ENCODE assay signal across 8 cellular contexts in genomic region chr11:130449246-130449990, GRCh38. TPM values are rescaled to one million over a fixed set of nuclear protein-coding genes. Genes with fewer than 3 reads are reported as not detected.
DNase-seq lines count a peak whose midpoint lies in the region; ATAC-seq and TF ChIP-seq lines count a peak whose summit lies in the region.

No MANE protein-coding gene starts in this region.

- no peaks in the 10 kb centered on the region for H3K79me1 ChIP-seq in trophoblast cell (ENCODE audit: low read length)

- no peak overlapping the region for H4K8ac ChIP-seq in trophoblast cell (ENCODE audit: low read depth, low read length)

- no peaks in the 10 kb centered on the region for H3K9me3 ChIP-seq in CD8-positive, alpha-beta memory T cell (ENCODE audit: low read length)
- H3K9me3 ChIP-seq in SJCRH30 (replicated peaks): no peaks in the 10 kb centered on the region
- H3K9me3 ChIP-seq in trophoblast cell (ENCODE audit: insufficient read depth, low read depth, low read length): peaks cover 8% of the 10 kb centered on the region

- H3K23ac ChIP-seq in trophoblast cell (ENCODE audit: low read length): no peak overlapping the region

- peaks cover 3% of the 10 kb centered on the region for H3K27me3 ChIP-seq in CD8-positive, alpha-beta memory T cell (ENCODE audit: insufficient read depth, low read length, poor library complexity, severe bottlenecking)
- H3K27me3 ChIP-seq in SJCRH30 (no peaks in the 10 kb centered on the region), foreskin keratinocyte (peaks cover 18% of the 10 kb centered on the region), trophoblast cell (ENCODE audit: insufficient read depth, low read length) (peaks cover 28% of the 10 kb centered on the region)

- H2BK12ac ChIP-seq in trophoblast cell (ENCODE audit: low read length): no peak overlapping the region

- no peak overlapping the region for H3K14ac ChIP-seq in trophoblast cell (ENCODE audit: low read length)

- no peaks in the 10 kb centered on the region for H3K9me3 Mint-ChIP-seq in CD8-positive, alpha-beta memory T cell

- H3K4me3 Mint-ChIP-seq in CD8-positive, alpha-beta memory T cell: peak overlapping the region in 6 of 7 donors; percentile 20 to 82 (median 47)

- no peak overlapping the region for H3K9ac ChIP-seq in trophoblast cell (ENCODE audit: low read length)

- H4K12ac ChIP-seq in trophoblast cell (ENCODE audit: low read depth, low read length): no peak overlapping the region

- ATAC-seq in foreskin keratinocyte (peak; percentile 1), HG03196 (IDR thresholded peaks at IDR 0.05; ENCODE audit: unreplicated experiment) (no peak), GM18868 (IDR thresholded peaks at IDR 0.05; ENCODE audit: unreplicated experiment) (no peak)

- H3K18ac ChIP-seq in trophoblast cell (ENCODE audit: low read length): no peak overlapping the region

- peak overlapping the region; percentile 73 for H3K4me2 ChIP-seq in trophoblast cell (ENCODE audit: low read length)

- H3K36me3 Mint-ChIP-seq in CD8-positive, alpha-beta memory T cell: no peaks in the 10 kb centered on the region

- H3K36me3 ChIP-seq in CD8-positive, alpha-beta memory T cell (ENCODE audit: insufficient read depth, low read length): no peaks in the 10 kb centered on the region
- H3K36me3 ChIP-seq in SJCRH30: no peaks in the 10 kb centered on the region
- no peaks in the 10 kb centered on the region for H3K36me3 ChIP-seq in trophoblast cell (ENCODE audit: control insufficient read depth in 1 of 2, insufficient read depth in 2 of 2, low read length in 2 of 2)

- WGBS in trophoblast cell (ENCODE audit: extremely low coverage, insufficient coverage, insufficient read length): no CpG with 5 or more reads among the region's 71 CpGs

- DNase-seq in CD8-positive, alpha-beta memory T cell: no peak
- DNase-seq in SJCRH30 (no peak), foreskin keratinocyte (no peak), trophoblast cell (no peak), KG1 (lab: John Stamatoyannopoulos, UW) (no peak)
- no peak for DNase-seq in activated CD4-positive, alpha-beta T cell treated with anti-CD3 and anti-CD28 coated beads for 48 hours

- no peak overlapping the region for H3K27ac Mint-ChIP-seq in CD8-positive, alpha-beta memory T cell

- no peak overlapping the region for H2AK5ac ChIP-seq in trophoblast cell (ENCODE audit: low read length)

- no peak overlapping the region for H3K4me3 ChIP-seq in CD8-positive, alpha-beta memory T cell (ENCODE audit: low read length)
- H3K4me3 ChIP-seq in SJCRH30 (peak overlapping the region; percentile 71), trophoblast cell (ENCODE audit: low read depth, low read length) (peak overlapping the region; percentile 4)

- no peaks in the 10 kb centered on the region for H3K79me2 ChIP-seq in trophoblast cell (ENCODE audit: control insufficient read depth, insufficient read depth, low read length, poor library complexity)

- peaks cover 29 to 44% of the 10 kb centered on the region in 2 donors for H3K27me3 Mint-ChIP-seq in CD8-positive, alpha-beta memory T cell

- no peak overlapping the region for H2BK120ac ChIP-seq in trophoblast cell (ENCODE audit: insufficient read depth, low read length, poor library complexity)

- POLR2A ChIA-PET in CD8-positive, alpha-beta memory T cell (lab: Charles Lee): no interaction called here

- H3K27ac ChIP-seq in CD8-positive, alpha-beta memory T cell (ENCODE audit: low read depth, low read length): no peak overlapping the region
- H3K27ac ChIP-seq in SJCRH30 (peak overlapping the region; percentile 43; the same call in 1 of the 2 replicates), foreskin keratinocyte (no peak overlapping the region), trophoblast cell (ENCODE audit: low read depth, low read length) (no peak overlapping the region)

- no peak overlapping the region for H2AFZ ChIP-seq in trophoblast cell (ENCODE audit: insufficient read depth, low read length, poor library complexity)

- no peak for TF ChIP-seq CTCF in foreskin keratinocyte (conservative IDR thresholded peaks at IDR 0.05)

- CTCF ChIA-PET in CD8-positive, alpha-beta memory T cell (lab: Charles Lee): interaction anchor here (1.3 kb wide), 1 partner anchor 413 kb away, joined by 3 read pairs; no protein-coding TSS in a partner anchor

- H3K4ac ChIP-seq in trophoblast cell (ENCODE audit: low read depth, low read length): no peak overlapping the region

- no peak overlapping the region for H4K91ac ChIP-seq in trophoblast cell (ENCODE audit: low read depth, low read length)

- H3K4me1 ChIP-seq in CD8-positive, alpha-beta memory T cell (ENCODE audit: insufficient read depth, low read length): no peaks in the 10 kb centered on the region
- H3K4me1 ChIP-seq in SJCRH30 (peaks cover 5% of the 10 kb centered on the region; the same call in 1 of the 2 replicates), foreskin keratinocyte (no peaks in the 10 kb centered on the region), trophoblast cell (ENCODE audit: control insufficient read depth in 1 of 2, insufficient read depth in 2 of 2, low read length in 2 of 2) (peaks cover 0 to 21% of the 10 kb centered on the region in 2 experiments)

- H3K4me1 Mint-ChIP-seq in CD8-positive, alpha-beta memory T cell: peaks cover 3 to 17% (median 5%) of the 10 kb centered on the region in 3 donors

- H2BK5ac ChIP-seq in trophoblast cell (ENCODE audit: low read depth, low read length, poor library complexity): no peak overlapping the region

RNA-seq across cellular contexts. Expression of gene ADAMTS15, which starts 1.0 kb away (rescaled TPM):
- not detected for total RNA-seq in CD8-positive, alpha-beta memory T cell
- not detected for polyA plus RNA-seq in CD8-positive, alpha-beta memory T cell
- 6.9 and 7.9 TPM in 2 replicates for total RNA-seq in SJCRH30 (2014; rRNA removed; shearing (Covaris generic))
- total RNA-seq in foreskin keratinocyte: 0.49 and 1.7 TPM in 2 replicates
- 0.25 and 0.75 TPM in 2 replicates for polyA plus RNA-seq in foreskin keratinocyte
- 0.15 and 0.18 TPM in 2 replicates for polyA plus RNA-seq in trophoblast cell (2013)

RNA-seq across cellular contexts. Expression of gene ADAMTS8, which starts 21.0 kb away (rescaled TPM):
- total RNA-seq in CD8-positive, alpha-beta memory T cell: not detected
- polyA plus RNA-seq in CD8-positive, alpha-beta memory T cell: not detected
- total RNA-seq in SJCRH30 (2014; rRNA removed; shearing (Covaris generic)): 0.05 TPM in 1 of 2 replicates, not detected in the other
- total RNA-seq in foreskin keratinocyte: not detected in 2 replicates
- polyA plus RNA-seq in foreskin keratinocyte: not detected in 2 replicates
- not detected in 2 replicates for polyA plus RNA-seq in trophoblast cell (2013)
